9 cellular contexts compared by ENCODE assay signal in the genomic region with DNA sequence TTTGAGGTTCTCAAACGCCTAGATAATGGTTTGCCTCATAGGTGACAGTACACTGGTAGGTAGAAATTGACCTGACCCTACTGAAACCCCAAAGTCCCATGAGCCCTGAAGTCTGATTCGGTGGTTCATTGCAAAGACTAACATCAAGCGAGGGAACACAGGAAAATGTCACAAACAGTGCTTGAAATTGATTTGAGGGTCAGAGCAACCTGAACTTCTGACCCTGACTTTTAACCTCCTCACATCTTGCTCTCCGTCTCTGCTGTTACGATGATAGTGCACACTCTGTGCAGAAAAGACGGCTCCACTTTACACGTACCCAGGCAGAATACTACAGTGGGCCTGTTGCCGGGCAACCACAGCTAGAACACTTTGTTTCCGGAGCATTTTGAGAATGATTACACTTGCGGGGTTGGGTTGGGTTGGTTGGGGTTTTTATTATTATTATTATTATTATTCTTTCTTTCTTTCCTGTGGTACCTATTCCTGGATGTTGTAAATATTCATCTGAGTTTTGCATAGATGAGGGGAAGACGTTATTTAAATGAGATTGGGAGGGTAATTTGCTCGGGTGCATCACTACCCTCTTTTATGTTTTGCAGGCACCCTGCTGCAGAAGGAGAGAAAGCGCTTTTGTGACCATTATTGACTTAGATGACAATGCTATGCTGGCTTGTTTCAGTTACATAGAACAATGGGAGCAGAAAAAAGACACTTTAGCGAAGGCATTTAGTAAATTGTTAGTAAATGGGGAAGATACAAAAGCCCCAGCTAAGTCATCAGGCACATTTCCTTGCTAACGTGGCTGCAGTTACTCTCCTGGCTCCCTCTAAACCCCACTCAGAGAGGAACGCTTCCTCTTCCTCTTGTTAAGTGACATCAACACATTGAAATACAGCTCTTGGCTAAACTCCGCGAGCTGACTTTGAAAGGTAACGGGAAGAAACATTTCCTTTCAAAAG.
DNase-seq lines count a peak whose midpoint lies in the region; ATAC-seq, FAIRE-seq and TF ChIP-seq lines count a peak whose summit lies in the region.
"Had no signal": no experiment of that assay in that cellular context is flagged by ENCODE, and none has a peak within 500 bp of the region (broad histone marks: within the 10 kb centered on the region; RNA-seq: fewer than 3 reads in every experiment).

No MANE protein-coding gene starts in this region.

- H2AFZ ChIP-seq in astrocyte (ENCODE audit: low read depth, low read length), result peak overlapping the region; percentile 47

- ATAC-seq in HG02981 (IDR thresholded peaks at IDR 0.05; ENCODE audit: unreplicated experiment), result no peak

- intact Hi-C loops in activated CD4-positive, alpha-beta memory T cell treated with anti-CD3 and anti-CD28 coated beads for 36 hours (cut with micrococcal nuclease), result no loop called here
- intact Hi-C loops in testis (cut with DNase I; ENCODE audit: low total_unique reads), result no loop called here

- DNase-seq in activated CD4-positive, alpha-beta memory T cell treated with anti-CD3 and anti-CD28 coated beads for 36 hours, result peak; percentile 9
- DNase-seq in activated CD4-positive, alpha-beta memory T cell treated with anti-CD3 and anti-CD28 coated beads, Interleukin-2, amount 10 ng/mL, durations not matched to agents 7 days and 5 days, result no peak
- DNase-seq in astrocyte (ENCODE audit: low read depth) (peak; percentile 42), immature natural killer cell (peak; percentile 10 to 19 (median 17)), testis (peak; percentile 53), GM12891 (ENCODE audit: insufficient read length, low spot score) (no peak), NCI-H2196 treated with DMSO at 0.1 percent for 48 hours (lab: John Stamatoyannopoulos, UW; ENCODE audit: unreplicated experiment) (no peak)
- DNase-seq: WERI-Rb-1 had no signal

- POLR2A ChIA-PET in activated CD4-positive, alpha-beta memory T cell treated with anti-CD3 and anti-CD28 coated beads for 36 hours (lab: Charles Lee), result no interaction called here
- POLR2A ChIA-PET in activated CD4-positive, alpha-beta memory T cell treated with anti-CD3 and anti-CD28 coated beads, Interleukin-2, amount 10 ng/mL, durations not matched to agents 7 days and 5 days (lab: Charles Lee), result no interaction called here

- no peaks in the 10 kb centered on the region for H3K79me2 ChIP-seq in astrocyte (ENCODE audit: insufficient read depth, low read length)

- H3K27ac Mint-ChIP-seq in activated CD4-positive, alpha-beta memory T cell treated with anti-CD3 and anti-CD28 coated beads for 36 hours, result no peak overlapping the region
- H3K27ac Mint-ChIP-seq in activated CD4-positive, alpha-beta memory T cell treated with anti-CD3 and anti-CD28 coated beads, Interleukin-2, amount 10 ng/mL, durations not matched to agents 7 days and 5 days, result no peak overlapping the region
- H3K27ac Mint-ChIP-seq in astrocyte (ENCODE audit: unreplicated experiment) (no peak overlapping the region), immature natural killer cell (peak overlapping the region in 4 of 6 donors; percentile 18 to 31 (median 22))

- H3K4me3 ChIP-seq in astrocyte (ENCODE audit: insufficient read depth, low read depth, low read length), result no peak overlapping the region
- no peak overlapping the region for H3K4me3 ChIP-seq in testis

- H3K27me3 Mint-ChIP-seq in activated CD4-positive, alpha-beta memory T cell treated with anti-CD3 and anti-CD28 coated beads for 36 hours, result no peaks in the 10 kb centered on the region
- H3K27me3 Mint-ChIP-seq in activated CD4-positive, alpha-beta memory T cell treated with anti-CD3 and anti-CD28 coated beads, Interleukin-2, amount 10 ng/mL, durations not matched to agents 7 days and 5 days, result no peaks in the 10 kb centered on the region
- H3K27me3 Mint-ChIP-seq in astrocyte (ENCODE audit: low read depth, unreplicated experiment), result peaks cover 6% of the 10 kb centered on the region
- no peaks in the 10 kb centered on the region for H3K27me3 Mint-ChIP-seq in immature natural killer cell (ENCODE audit: low read depth in 3 of 3)

- CTCF ChIA-PET in activated CD4-positive, alpha-beta memory T cell treated with anti-CD3 and anti-CD28 coated beads for 36 hours (lab: Charles Lee), result no interaction called here
- CTCF ChIA-PET in activated CD4-positive, alpha-beta memory T cell treated with anti-CD3 and anti-CD28 coated beads, Interleukin-2, amount 10 ng/mL, durations not matched to agents 7 days and 5 days (lab: Charles Lee), result no interaction called here

- peaks cover 4% of the 10 kb centered on the region for H3K4me1 ChIP-seq in astrocyte (ENCODE audit: insufficient read depth, low read length)
- peaks cover 4% of the 10 kb centered on the region for H3K4me1 ChIP-seq in testis

- 31 to 36% methylated on average over 19 of the region's 19 CpGs for WGBS in testis, 2 donors

- H3K4me1 Mint-ChIP-seq in activated CD4-positive, alpha-beta memory T cell treated with anti-CD3 and anti-CD28 coated beads for 36 hours (ENCODE audit: low read depth), result peaks cover 1% of the 10 kb centered on the region
- H3K4me1 Mint-ChIP-seq in activated CD4-positive, alpha-beta memory T cell treated with anti-CD3 and anti-CD28 coated beads, Interleukin-2, amount 10 ng/mL, durations not matched to agents 7 days and 5 days, result no peaks in the 10 kb centered on the region
- H3K4me1 Mint-ChIP-seq in astrocyte (ENCODE audit: low read depth, unreplicated experiment) (peaks cover 4% of the 10 kb centered on the region), immature natural killer cell (peaks cover 18 to 22% of the 10 kb centered on the region in 2 donors)

- no peaks in the 10 kb centered on the region for H4K20me1 ChIP-seq in astrocyte (ENCODE audit: insufficient read depth, low read length)

- no peak for FAIRE-seq in astrocyte (lab: Jason Lieb, UNC)
- no peak for FAIRE-seq in GM12891 (lab: Jason Lieb, UNC)

- no peak overlapping the region for H3K27ac ChIP-seq in astrocyte (ENCODE audit: low read depth, low read length)
- H3K27ac ChIP-seq in testis, result no peak overlapping the region
- H3K27ac ChIP-seq: WERI-Rb-1 had no signal

- peak overlapping the region; percentile 70 for H3K4me2 ChIP-seq in astrocyte (ENCODE audit: low read length)

- TF ChIP-seq CTCF in astrocyte (IDR thresholded peaks at IDR 0.05; ENCODE audit: insufficient read depth, low read depth, low read length) (no peak), testis (IDR thresholded peaks at IDR 0.05) (no peak)

- no peak overlapping the region for H3K4me3 Mint-ChIP-seq in activated CD4-positive, alpha-beta memory T cell treated with anti-CD3 and anti-CD28 coated beads for 36 hours
- no peak overlapping the region for H3K4me3 Mint-ChIP-seq in activated CD4-positive, alpha-beta memory T cell treated with anti-CD3 and anti-CD28 coated beads, Interleukin-2, amount 10 ng/mL, durations not matched to agents 7 days and 5 days
- H3K4me3 Mint-ChIP-seq in astrocyte (ENCODE audit: unreplicated experiment), result no peak overlapping the region
- peak overlapping the region; percentile 28 to 65 (median 48) for H3K4me3 Mint-ChIP-seq in immature natural killer cell

- H3K36me3 Mint-ChIP-seq in activated CD4-positive, alpha-beta memory T cell treated with anti-CD3 and anti-CD28 coated beads for 36 hours, result no peaks in the 10 kb centered on the region
- no peaks in the 10 kb centered on the region for H3K36me3 Mint-ChIP-seq in activated CD4-positive, alpha-beta memory T cell treated with anti-CD3 and anti-CD28 coated beads, Interleukin-2, amount 10 ng/mL, durations not matched to agents 7 days and 5 days (ENCODE audit: low read depth)
- H3K36me3 Mint-ChIP-seq in astrocyte (ENCODE audit: low read depth, unreplicated experiment) (no peaks in the 10 kb centered on the region), immature natural killer cell (no peaks in the 10 kb centered on the region)

- TF ChIP-seq POLR2A in testis (IDR thresholded peaks at IDR 0.05), result no peak
- TF ChIP-seq POLR2A in GM12891 (IDR thresholded peaks at IDR 0.05; ENCODE audit: low read depth, low read length), result no peak

- H3K36me3 ChIP-seq in astrocyte (ENCODE audit: insufficient read depth, low read length) (no peaks in the 10 kb centered on the region), testis (ENCODE audit: low read depth, missing control alignments) (no peaks in the 10 kb centered on the region)
- H3K36me3 ChIP-seq: WERI-Rb-1 had no signal

- H3K27me3 ChIP-seq in astrocyte (ENCODE audit: insufficient read depth, low read length) (no peaks in the 10 kb centered on the region), testis (no peaks in the 10 kb centered on the region)

- H3K9ac ChIP-seq in astrocyte (ENCODE audit: low read length), result no peak overlapping the region

- H3K9me3 ChIP-seq in astrocyte (ENCODE audit: insufficient read depth, low read depth, low read length) (no peaks in the 10 kb centered on the region), testis (no peaks in the 10 kb centered on the region)

- no peaks in the 10 kb centered on the region for H3K9me3 Mint-ChIP-seq in activated CD4-positive, alpha-beta memory T cell treated with anti-CD3 and anti-CD28 coated beads for 36 hours
- peaks cover 2% of the 10 kb centered on the region for H3K9me3 Mint-ChIP-seq in activated CD4-positive, alpha-beta memory T cell treated with anti-CD3 and anti-CD28 coated beads, Interleukin-2, amount 10 ng/mL, durations not matched to agents 7 days and 5 days
- H3K9me3 Mint-ChIP-seq in astrocyte (ENCODE audit: unreplicated experiment) (no peaks in the 10 kb centered on the region), immature natural killer cell (no peaks in the 10 kb centered on the region)

TF ChIP-seq in GM12891, 5 proteins besides CTCF, POLR2A, EP300 and RAD21:
- TF ChIP-seq POLR2AphosphoS5 (IDR thresholded peaks at IDR 0.05; ENCODE audit: low read depth, low read length) (no peak), SPI1 (IDR thresholded peaks at IDR 0.05; ENCODE audit: low read depth, low read length) (no peak), PAX5 (IDR thresholded peaks at IDR 0.05; ENCODE audit: insufficient read depth, low read length, severe bottlenecking) (no peak), POU2F2 (IDR thresholded peaks at IDR 0.05; ENCODE audit: low read depth, low read length) (no peak), TAF1 (IDR thresholded peaks at IDR 0.05; ENCODE audit: low read depth, low read length) (no peak)

Comparison
In these comparisons a context has a peak if more than half of its experiments do, and no peak if none do; other contexts are left out.
1. DNase-seq: peak in activated CD4-positive, alpha-beta memory T cell treated with anti-CD3 and anti-CD28 coated beads for 36 hours (single experiment), astrocyte (single experiment), immature natural killer cell (3 of 3) and testis (single experiment); none in activated CD4-positive, alpha-beta memory T cell treated with anti-CD3 and anti-CD28 coated beads, Interleukin-2, amount 10 ng/mL, durations not matched to agents 7 days and 5 days (single experiment), GM12891 (single experiment) and NCI-H2196 treated with DMSO at 0.1 percent for 48 hours (single experiment).
2. H3K27ac Mint-ChIP-seq: peak in immature natural killer cell (4 of 6); none in activated CD4-positive, alpha-beta memory T cell treated with anti-CD3 and anti-CD28 coated beads for 36 hours (single experiment), activated CD4-positive, alpha-beta memory T cell treated with anti-CD3 and anti-CD28 coated beads, Interleukin-2, amount 10 ng/mL, durations not matched to agents 7 days and 5 days (single experiment) and astrocyte (single experiment).
3. H3K4me3 Mint-ChIP-seq: peak in immature natural killer cell (5 of 5); none in activated CD4-positive, alpha-beta memory T cell treated with anti-CD3 and anti-CD28 coated beads for 36 hours (single experiment), activated CD4-positive, alpha-beta memory T cell treated with anti-CD3 and anti-CD28 coated beads, Interleukin-2, amount 10 ng/mL, durations not matched to agents 7 days and 5 days (single experiment) and astrocyte (single experiment).